In genomic region chr18:32036506-32037210, GRCh38 we compare ENCODE assay signal across 22 cellular contexts. TPM values are rescaled to one million over a fixed set of nuclear protein-coding genes. Genes with fewer than 3 reads are reported as not detected.
A peak's percentile ranks its signal among the peaks of the same experiment; 100 is the strongest.
DNase-seq lines count a peak whose midpoint lies in the region; ATAC-seq lines count a peak whose summit lies in the region.
"Had no signal": no experiment of that assay in that cellular context is flagged by ENCODE, and none has a peak within 500 bp of the region (broad histone marks: within the 10 kb centered on the region; RNA-seq: fewer than 3 reads in every experiment).

No MANE protein-coding gene starts in this region.

- peaks cover 83% of the 10 kb centered on the region for H3K4me1 Mint-ChIP-seq in activated CD4-positive, alpha-beta T cell treated with anti-CD3 and anti-CD28 coated beads for 36 hours
- peaks cover 62% of the 10 kb centered on the region for H3K4me1 Mint-ChIP-seq in activated CD4-positive, alpha-beta T cell treated with anti-CD3 and anti-CD28 coated beads, Interleukin-2, amount 10 ng/mL, durations not matched to agents 7 days and 5 days
- H3K4me1 Mint-ChIP-seq in activated naive CD8-positive, alpha-beta T cell treated with anti-CD3 and anti-CD28 coated beads, Interleukin-2, amount 50 U/mL, for 24 hours, result peaks cover 76% of the 10 kb centered on the region
- peaks cover 34 to 77% of the 10 kb centered on the region in 2 donors for H3K4me1 Mint-ChIP-seq in stimulated activated naive B cell treated with anti-CD40 and anti-IgM and Interleukin-4, amounts not matched to agents 10 μg/mL and 1 μg/mL and 100 μg/mL, for 72 hours

- no peak overlapping the region for H3K4me3 Mint-ChIP-seq in activated CD4-positive, alpha-beta T cell treated with anti-CD3 and anti-CD28 coated beads for 36 hours
- H3K4me3 Mint-ChIP-seq in activated CD4-positive, alpha-beta T cell treated with anti-CD3 and anti-CD28 coated beads, Interleukin-2, amount 10 ng/mL, durations not matched to agents 7 days and 5 days, result no peak overlapping the region
- H3K4me3 Mint-ChIP-seq in activated naive CD8-positive, alpha-beta T cell treated with anti-CD3 and anti-CD28 coated beads, Interleukin-2, amount 50 U/mL, for 24 hours, result no peak overlapping the region
- H3K4me3 Mint-ChIP-seq in stimulated activated naive B cell treated with anti-CD40 and anti-IgM and Interleukin-4, amounts not matched to agents 10 μg/mL and 1 μg/mL and 100 μg/mL, for 72 hours, result peak overlapping the region; percentile 23 to 67
- H3K4me3 Mint-ChIP-seq: neural crest cell had no signal

- POLR2A ChIA-PET in activated CD4-positive, alpha-beta T cell treated with anti-CD3 and anti-CD28 coated beads for 36 hours (lab: Charles Lee), result interaction anchor here (0.6 to 2.0 kb wide), 6 partner anchors 10 to 75 kb away, joined by 3 to 20 read pairs (median 4); partner anchors contain the start of gene RNF125
- POLR2A ChIA-PET in activated CD4-positive, alpha-beta T cell treated with anti-CD3 and anti-CD28 coated beads, Interleukin-2, amount 10 ng/mL, durations not matched to agents 7 days and 5 days (lab: Charles Lee), result no interaction called here

- DNase-seq in activated CD4-positive, alpha-beta T cell treated with anti-CD3 and anti-CD28 coated beads for 36 hours, result no peak
- no peak for DNase-seq in activated CD4-positive, alpha-beta T cell treated with anti-CD3 and anti-CD28 coated beads, Interleukin-2, amount 10 ng/mL, durations not matched to agents 7 days and 5 days
- DNase-seq in stimulated activated CD4-positive, alpha-beta T cell treated with anti-CD3 and anti-CD28 coated beads, Interleukin-1b, Interleukin-23, amount 100 ng/mL, for 48 hours, result peak; percentile 41
- DNase-seq in stimulated activated CD4-positive, alpha-beta T cell treated with anti-CD3 and anti-CD28 coated beads, Interleukin-4, amount 100 ng/mL, for 4 hours, result no peak
- DNase-seq in activated naive CD8-positive, alpha-beta T cell treated with anti-CD3 and anti-CD28 coated beads, Interleukin-2, amount 50 U/mL, for 24 hours, result no peak
- peak; percentile 24 for DNase-seq in stimulated activated naive B cell treated with anti-CD40 and anti-IgM and Interleukin-4, amounts not matched to agents 10 μg/mL and 1 μg/mL and 100 μg/mL, for 72 hours
- DNase-seq in NCI-H2196 (lab: John Stamatoyannopoulos, UW; ENCODE audit: unreplicated experiment), result no peak
- DNase-seq: 8988T; Caco-2; cerebellar nuclear complex; DMS79; dorsolateral prefrontal cortex; kidney; NCI-H146; NCI-H524 treated with DMSO at 0.1 percent for 48 hours; NK-92 treated with Interleukin-12 subunit alpha and Interleukin-12 subunit beta, amount 100 ng/mL, for 24 hours; posterior cingulate gyrus; SHP77 treated with DMSO at 0.1 percent for 48 hours; SW 1271 had no signal

- H3K36me3 Mint-ChIP-seq in activated CD4-positive, alpha-beta T cell treated with anti-CD3 and anti-CD28 coated beads for 36 hours (ENCODE audit: low read depth), result peaks cover 51% of the 10 kb centered on the region
- H3K36me3 Mint-ChIP-seq in activated CD4-positive, alpha-beta T cell treated with anti-CD3 and anti-CD28 coated beads, Interleukin-2, amount 10 ng/mL, durations not matched to agents 7 days and 5 days (ENCODE audit: low read depth), result peaks cover 76% of the 10 kb centered on the region
- H3K36me3 Mint-ChIP-seq in activated naive CD8-positive, alpha-beta T cell treated with anti-CD3 and anti-CD28 coated beads, Interleukin-2, amount 50 U/mL, for 24 hours (ENCODE audit: low read depth), result peaks cover 29% of the 10 kb centered on the region
- H3K36me3 Mint-ChIP-seq in stimulated activated naive B cell treated with anti-CD40 and anti-IgM and Interleukin-4, amounts not matched to agents 10 μg/mL and 1 μg/mL and 100 μg/mL, for 72 hours, result peaks cover 47 to 55% of the 10 kb centered on the region in 2 donors

- CTCF ChIA-PET in activated CD4-positive, alpha-beta T cell treated with anti-CD3 and anti-CD28 coated beads for 36 hours (lab: Charles Lee), result interaction anchor here (0.6 to 1.4 kb wide), 6 partner anchors 12 to 18 kb away, joined by 3 to 4 read pairs (median 3); partner anchors contain the start of gene RNF125
- CTCF ChIA-PET in activated CD4-positive, alpha-beta T cell treated with anti-CD3 and anti-CD28 coated beads, Interleukin-2, amount 10 ng/mL, durations not matched to agents 7 days and 5 days (lab: Charles Lee), result interaction anchor here (1.3 kb wide), 1 partner anchor 13 kb away, joined by 4 read pairs; no protein-coding TSS in a partner anchor

- H3K27ac Mint-ChIP-seq in activated CD4-positive, alpha-beta T cell treated with anti-CD3 and anti-CD28 coated beads for 36 hours, result peak overlapping the region; percentile 84
- H3K27ac Mint-ChIP-seq in activated CD4-positive, alpha-beta T cell treated with anti-CD3 and anti-CD28 coated beads, Interleukin-2, amount 10 ng/mL, durations not matched to agents 7 days and 5 days, result no peak overlapping the region
- H3K27ac Mint-ChIP-seq in activated naive CD8-positive, alpha-beta T cell treated with anti-CD3 and anti-CD28 coated beads, Interleukin-2, amount 50 U/mL, for 24 hours, result peak overlapping the region; percentile 23
- peak overlapping the region; percentile 75 for H3K27ac Mint-ChIP-seq in stimulated activated naive B cell treated with anti-CD40 and anti-IgM and Interleukin-4, amounts not matched to agents 10 μg/mL and 1 μg/mL and 100 μg/mL, for 72 hours

- peak; percentile 64 for ATAC-seq in activated CD4-positive, alpha-beta T cell treated with anti-CD3 and anti-CD28 coated beads for 36 hours
- no peak for ATAC-seq in activated naive CD8-positive, alpha-beta T cell treated with anti-CD3 and anti-CD28 coated beads, Interleukin-2, amount 50 U/mL, for 24 hours
- ATAC-seq in stimulated activated naive B cell treated with anti-CD40 and anti-IgM and Interleukin-4, amounts not matched to agents 10 μg/mL and 1 μg/mL and 100 μg/mL, for 72 hours (replicated peaks), result peak; percentile 75 to 86
- ATAC-seq in GM21367 (IDR thresholded peaks at IDR 0.05; ENCODE audit: unreplicated experiment), result no peak
- ATAC-seq: Panc1 had no signal

- intact Hi-C loops in activated CD4-positive, alpha-beta T cell treated with anti-CD3 and anti-CD28 coated beads for 36 hours (cut with DNase I, micrococcal nuclease), result loop anchor here (1.0 to 2.0 kb wide), 2 partner anchors 18 kb away; partner anchors contain the start of gene RNF125 (in 2 of the 2)

- H3K9me3 Mint-ChIP-seq in activated CD4-positive, alpha-beta T cell treated with anti-CD3 and anti-CD28 coated beads for 36 hours (ENCODE audit: low read depth), result peaks cover 2% of the 10 kb centered on the region
- H3K9me3 Mint-ChIP-seq in activated CD4-positive, alpha-beta T cell treated with anti-CD3 and anti-CD28 coated beads, Interleukin-2, amount 10 ng/mL, durations not matched to agents 7 days and 5 days, result peaks cover 4% of the 10 kb centered on the region
- H3K9me3 Mint-ChIP-seq in activated naive CD8-positive, alpha-beta T cell treated with anti-CD3 and anti-CD28 coated beads, Interleukin-2, amount 50 U/mL, for 24 hours, result no peaks in the 10 kb centered on the region
- peaks cover 0 to 4% of the 10 kb centered on the region in 2 donors for H3K9me3 Mint-ChIP-seq in stimulated activated naive B cell treated with anti-CD40 and anti-IgM and Interleukin-4, amounts not matched to agents 10 μg/mL and 1 μg/mL and 100 μg/mL, for 72 hours
- H3K9me3 Mint-ChIP-seq: neural crest cell had no signal

- no peaks in the 10 kb centered on the region for H3K27me3 Mint-ChIP-seq in activated CD4-positive, alpha-beta T cell treated with anti-CD3 and anti-CD28 coated beads for 36 hours
- no peaks in the 10 kb centered on the region for H3K27me3 Mint-ChIP-seq in activated CD4-positive, alpha-beta T cell treated with anti-CD3 and anti-CD28 coated beads, Interleukin-2, amount 10 ng/mL, durations not matched to agents 7 days and 5 days
- H3K27me3 Mint-ChIP-seq in activated naive CD8-positive, alpha-beta T cell treated with anti-CD3 and anti-CD28 coated beads, Interleukin-2, amount 50 U/mL, for 24 hours, result no peaks in the 10 kb centered on the region
- no peaks in the 10 kb centered on the region for H3K27me3 Mint-ChIP-seq in stimulated activated naive B cell treated with anti-CD40 and anti-IgM and Interleukin-4, amounts not matched to agents 10 μg/mL and 1 μg/mL and 100 μg/mL, for 72 hours

RNA-seq across cellular contexts. Expression of gene RNF125, which starts 18.0 kb away (rescaled TPM):
- total RNA-seq in activated CD4-positive, alpha-beta T cell treated with anti-CD3 and anti-CD28 coated beads for 36 hours, result 10 to 100 TPM; 21.6 to 22.2 TPM
- total RNA-seq in activated CD4-positive, alpha-beta T cell treated with anti-CD3 and anti-CD28 coated beads, Interleukin-2, amount 10 ng/mL, durations not matched to agents 7 days and 5 days, result 10 to 100 TPM; 35.6 to 36.0 TPM

RNA-seq across cellular contexts. Expression of gene RNF138, which starts 55.0 kb away (rescaled TPM):
- total RNA-seq in activated CD4-positive, alpha-beta T cell treated with anti-CD3 and anti-CD28 coated beads for 36 hours, result 10 to 100 TPM; 84.4 to 85.1 TPM
- 10 to 100 TPM; 67.7 to 77.4 TPM for total RNA-seq in activated CD4-positive, alpha-beta T cell treated with anti-CD3 and anti-CD28 coated beads, Interleukin-2, amount 10 ng/mL, durations not matched to agents 7 days and 5 days

Comparison
In these comparisons a context has a peak if more than half of its experiments do, and no peak if none do; other contexts are left out.
1. DNase-seq: peak in stimulated activated CD4-positive, alpha-beta T cell treated with anti-CD3 and anti-CD28 coated beads, Interleukin-1b, Interleukin-23, amount 100 ng/mL, for 48 hours (single experiment) and stimulated activated naive B cell treated with anti-CD40 and anti-IgM and Interleukin-4, amounts not matched to agents 10 μg/mL and 1 μg/mL and 100 μg/mL, for 72 hours (single experiment); none in activated CD4-positive, alpha-beta T cell treated with anti-CD3 and anti-CD28 coated beads for 36 hours (single experiment), activated CD4-positive, alpha-beta T cell treated with anti-CD3 and anti-CD28 coated beads, Interleukin-2, amount 10 ng/mL, durations not matched to agents 7 days and 5 days (single experiment), stimulated activated CD4-positive, alpha-beta T cell treated with anti-CD3 and anti-CD28 coated beads, Interleukin-4, amount 100 ng/mL, for 4 hours (0 of 2), activated naive CD8-positive, alpha-beta T cell treated with anti-CD3 and anti-CD28 coated beads, Interleukin-2, amount 50 U/mL, for 24 hours (single experiment) and NCI-H2196 (single experiment).
2. ATAC-seq: peak in activated CD4-positive, alpha-beta T cell treated with anti-CD3 and anti-CD28 coated beads for 36 hours (single experiment) and stimulated activated naive B cell treated with anti-CD40 and anti-IgM and Interleukin-4, amounts not matched to agents 10 μg/mL and 1 μg/mL and 100 μg/mL, for 72 hours (2 of 2); none in activated naive CD8-positive, alpha-beta T cell treated with anti-CD3 and anti-CD28 coated beads, Interleukin-2, amount 50 U/mL, for 24 hours (single experiment) and GM21367 (single experiment).
3. H3K4me3 Mint-ChIP-seq: peak in stimulated activated naive B cell treated with anti-CD40 and anti-IgM and Interleukin-4, amounts not matched to agents 10 μg/mL and 1 μg/mL and 100 μg/mL, for 72 hours (2 of 2); none in activated CD4-positive, alpha-beta T cell treated with anti-CD3 and anti-CD28 coated beads for 36 hours (single experiment), activated CD4-positive, alpha-beta T cell treated with anti-CD3 and anti-CD28 coated beads, Interleukin-2, amount 10 ng/mL, durations not matched to agents 7 days and 5 days (single experiment) and activated naive CD8-positive, alpha-beta T cell treated with anti-CD3 and anti-CD28 coated beads, Interleukin-2, amount 50 U/mL, for 24 hours (single experiment).